Comparison of ENCODE assay signal across 8 cellular contexts in the genomic region with DNA sequence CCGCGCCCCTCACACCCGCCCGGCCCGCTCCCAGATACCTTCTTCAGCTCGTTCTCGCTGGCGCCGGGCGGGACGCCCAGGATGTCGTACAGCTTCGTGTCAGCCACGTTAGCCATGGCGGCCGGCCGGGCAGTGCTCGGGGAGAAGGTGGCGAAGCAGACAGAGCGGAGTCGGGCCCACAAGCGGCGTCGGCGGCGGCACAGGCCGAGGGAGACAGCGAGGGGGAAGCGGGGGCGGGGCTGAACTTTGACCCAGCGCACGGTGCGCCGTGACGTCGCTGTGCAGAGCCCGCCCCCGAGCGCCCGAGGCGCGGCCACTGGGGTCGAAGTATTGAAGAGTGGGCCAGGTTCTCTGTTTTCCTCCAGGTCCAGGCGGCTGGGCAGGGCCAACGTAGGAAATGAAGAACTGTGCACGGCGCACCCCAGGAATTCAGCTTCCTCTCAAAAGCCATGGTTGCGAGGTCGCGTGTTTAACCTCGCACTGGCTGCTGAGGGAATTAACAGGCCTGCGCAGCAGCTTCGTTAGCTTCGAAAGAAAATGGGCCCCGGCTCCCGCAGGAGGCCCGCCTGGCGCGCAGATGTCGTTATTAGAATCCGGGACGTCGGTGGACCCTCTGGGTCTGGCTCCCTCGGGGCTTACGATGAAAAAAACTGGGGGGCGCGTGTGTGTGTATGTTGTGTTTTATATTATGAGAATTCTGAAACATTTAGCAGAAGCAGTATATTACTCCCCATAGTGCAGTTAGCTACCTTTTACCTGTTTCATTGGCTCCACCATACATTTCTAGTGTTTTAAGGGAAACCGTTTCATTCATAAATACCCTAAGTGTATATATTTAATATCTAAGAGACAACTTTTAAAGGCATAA. TPM values are rescaled to one million over a fixed set of nuclear protein-coding genes. Genes with fewer than 3 reads are reported as not detected.
DNase-seq lines count a peak whose midpoint lies in the region; ATAC-seq and TF ChIP-seq lines count a peak whose summit lies in the region.

DNAJA2 (minus strand) TSS at position 218 of the 868 bp plus-strand sequence; CDS start at position 116, 102 bp downstream.

- peak within 1 kb of the TSS; percentile 93 for H3K27ac ChIP-seq in CD4-positive, alpha-beta T cell (ENCODE audit: low read depth, low read length)
- H3K27ac ChIP-seq in ectodermal cell (ENCODE audit: insufficient read depth, low read depth, low read length, poor library complexity, severe bottlenecking) (peak within 1 kb of the TSS; percentile 98), lower lobe of right lung (peak within 1 kb of the TSS; percentile 92)

- H3K9me3 Mint-ChIP-seq in CD4-positive, alpha-beta T cell = no peaks in the 10 kb centered on the region
- H3K9me3 Mint-ChIP-seq in activated CD8-positive, alpha-beta T cell treated with anti-CD3 and anti-CD28 coated beads for 36 hours = no peaks in the 10 kb centered on the region

- no peak for TF ChIP-seq CTCF in CD4-positive, alpha-beta T cell (IDR thresholded peaks at IDR 0.05)
- peak; percentile 12 for TF ChIP-seq CTCF in activated CD8-positive, alpha-beta T cell treated with anti-CD3 and anti-CD28 coated beads for 36 hours (IDR thresholded peaks at IDR 0.05)
- TF ChIP-seq CTCF in lower lobe of right lung (IDR thresholded peaks at IDR 0.05) = no peak

- peak; percentile 90 for ATAC-seq in CD4-positive, alpha-beta T cell (ENCODE audit: poor library complexity)
- peak; percentile 91 for ATAC-seq in GM19397 (IDR thresholded peaks at IDR 0.05; ENCODE audit: unreplicated experiment)
- peak; percentile 80 for ATAC-seq in HG03571 (IDR thresholded peaks at IDR 0.05; ENCODE audit: unreplicated experiment)
- ATAC-seq in activated CD8-positive, alpha-beta T cell treated with anti-CD3 and anti-CD28 coated beads for 36 hours = peak; percentile 90
- peak; percentile 99 to 100 for ATAC-seq in lower lobe of right lung

- H3K27me3 ChIP-seq in CD4-positive, alpha-beta T cell (ENCODE audit: control insufficient read depth, insufficient read depth, low read length) = no peaks in the 10 kb centered on the region
- H3K27me3 ChIP-seq in ectodermal cell (ENCODE audit: control insufficient read depth, insufficient read depth, low read length, poor library complexity, severe bottlenecking) (no peaks in the 10 kb centered on the region), lower lobe of right lung (ENCODE audit: low read depth) (no peaks in the 10 kb centered on the region)

- H3K27me3 Mint-ChIP-seq in CD4-positive, alpha-beta T cell = no peaks in the 10 kb centered on the region
- no peaks in the 10 kb centered on the region for H3K27me3 Mint-ChIP-seq in activated CD8-positive, alpha-beta T cell treated with anti-CD3 and anti-CD28 coated beads for 36 hours

- 3% methylated on average over 67 of the region's 68 CpGs for WGBS in ectodermal cell, 2 experiments

- intact Hi-C loops in CD4-positive, alpha-beta T cell (cut with DNase I, micrococcal nuclease) = loop anchor here (2.0 to 10.0 kb wide), 8 partner anchors 44 to 1414 kb away; partner anchors contain the start of genes NETO2 (in 2 of the 2), ORC6 (in 2 of the 2), VPS35 (in 2 of the 2) and C16orf87 (in 1 of the 2)
- intact Hi-C loops in activated CD8-positive, alpha-beta T cell treated with anti-CD3 and anti-CD28 coated beads for 36 hours (cut with micrococcal nuclease) = no loop called here
- intact Hi-C loops in lower lobe of right lung (cut with DNase I) = no loop called here

- POLR2A ChIA-PET in CD4-positive, alpha-beta T cell (lab: Charles Lee) = interaction anchor here (0.8 to 3.1 kb wide), 24 partner anchors 10 to 1650 kb away, joined by 3 to 28 read pairs (median 6); partner anchors contain the start of genes C16orf87, GPT2, ITFG1 and LONP2
- POLR2A ChIA-PET in activated CD8-positive, alpha-beta T cell treated with anti-CD3 and anti-CD28 coated beads for 36 hours (lab: Charles Lee) = interaction anchor here (0.7 to 3.5 kb wide), 16 partner anchors 10 to 1393 kb away, joined by 3 to 39 read pairs (median 4); partner anchors contain the start of gene GPT2

- H3K4me3 Mint-ChIP-seq in CD4-positive, alpha-beta T cell = peak within 1 kb of the TSS; percentile 93
- peak within 1 kb of the TSS; percentile 92 for H3K4me3 Mint-ChIP-seq in activated CD8-positive, alpha-beta T cell treated with anti-CD3 and anti-CD28 coated beads for 36 hours

- H3K36me3 ChIP-seq in ectodermal cell (ENCODE audit: control insufficient read depth, insufficient read depth, low read length) (peaks cover 12% of the 10 kb centered on the region), lower lobe of right lung (peaks cover 30% of the 10 kb centered on the region)

- peak; percentile 86 to 96 (median 90) for DNase-seq in CD4-positive, alpha-beta T cell
- DNase-seq in NCI-H82 treated with DMSO at 0.1 percent for 48 hours (lab: John Stamatoyannopoulos, UW; ENCODE audit: unreplicated experiment) = peak; percentile 65
- peak; percentile 95 for DNase-seq in activated CD8-positive, alpha-beta T cell treated with anti-CD3 and anti-CD28 coated beads for 36 hours
- DNase-seq in lower lobe of right lung = peak; percentile 95
- DNase-seq in stimulated activated CD4-positive, alpha-beta T cell treated with anti-CD3 and anti-CD28 coated beads, TNF-alpha, amount 100 ng/mL, for 1 hour (ENCODE audit: low read depth in 3 of 3, low spot score in 1 of 3) = peak; percentile 64 to 94 (median 79)

- peaks cover 58% of the 10 kb centered on the region for H3K4me1 Mint-ChIP-seq in CD4-positive, alpha-beta T cell (ENCODE audit: low read depth)
- peaks cover 50% of the 10 kb centered on the region for H3K4me1 Mint-ChIP-seq in activated CD8-positive, alpha-beta T cell treated with anti-CD3 and anti-CD28 coated beads for 36 hours (ENCODE audit: low read depth)

- peaks cover 50% of the 10 kb centered on the region for H3K36me3 Mint-ChIP-seq in CD4-positive, alpha-beta T cell (ENCODE audit: low read depth)
- peaks cover 35% of the 10 kb centered on the region for H3K36me3 Mint-ChIP-seq in activated CD8-positive, alpha-beta T cell treated with anti-CD3 and anti-CD28 coated beads for 36 hours (ENCODE audit: low read depth)

- H3K4me1 ChIP-seq in ectodermal cell (ENCODE audit: control insufficient read depth, insufficient read depth, low read length) = no peaks in the 10 kb centered on the region
- H3K4me1 ChIP-seq in lower lobe of right lung = peaks cover 35% of the 10 kb centered on the region

- no peaks in the 10 kb centered on the region for H3K9me3 ChIP-seq in CD4-positive, alpha-beta T cell (ENCODE audit: control insufficient read depth, low read length)
- H3K9me3 ChIP-seq in ectodermal cell (ENCODE audit: control insufficient read depth, low read length) (no peaks in the 10 kb centered on the region), lower lobe of right lung (no peaks in the 10 kb centered on the region)

- CTCF ChIA-PET in CD4-positive, alpha-beta T cell (lab: Charles Lee) = interaction anchor here (1.3 to 3.8 kb wide), 2 partner anchors 26 to 64 kb away, joined by 5 to 24 read pairs; no protein-coding TSS in a partner anchor
- CTCF ChIA-PET in activated CD8-positive, alpha-beta T cell treated with anti-CD3 and anti-CD28 coated beads for 36 hours (lab: Charles Lee) = interaction anchor here (0.6 to 2.3 kb wide), 7 partner anchors 9 to 1343 kb away, joined by 3 to 11 read pairs (median 3); partner anchors contain the start of gene NETO2

- H3K4me3 ChIP-seq in ectodermal cell (ENCODE audit: insufficient read depth, low read depth, low read length) = peak within 1 kb of the TSS; percentile 96
- peak within 1 kb of the TSS; percentile 90 for H3K4me3 ChIP-seq in lower lobe of right lung

- peak within 1 kb of the TSS; percentile 91 for H3K27ac Mint-ChIP-seq in CD4-positive, alpha-beta T cell
- H3K27ac Mint-ChIP-seq in activated CD8-positive, alpha-beta T cell treated with anti-CD3 and anti-CD28 coated beads for 36 hours = peak within 1 kb of the TSS; percentile 99

RNA-seq across cellular contexts. Expression of gene DNAJA2, which starts in this region (rescaled TPM):
- total RNA-seq in CD4-positive, alpha-beta T cell = 10 to 100 TPM; 80.8 to 81.4 TPM
- total RNA-seq in activated CD8-positive, alpha-beta T cell treated with anti-CD3 and anti-CD28 coated beads for 36 hours = 10 to 100 TPM; 68.4 to 70.2 TPM
- polyA plus RNA-seq in ectodermal cell (2013, experiment 1 of 4) = 79.3 TPM
- 69.3 TPM for polyA plus RNA-seq in ectodermal cell (2013, experiment 2 of 4)
- 53.2 TPM for polyA plus RNA-seq in ectodermal cell (2013, experiment 3 of 4)
- polyA plus RNA-seq in ectodermal cell (2013, experiment 4 of 4) = 52.1 TPM
- 53.1 TPM for total RNA-seq in lower lobe of right lung

Comparison
In these comparisons a context has a peak if more than half of its experiments do, and no peak if none do; other contexts are left out.
1. Peak in every context shown above with its lines: DNase-seq, ATAC-seq, H3K4me3 ChIP-seq and H3K27ac ChIP-seq.
2. intact Hi-C loops: an anchor here in CD4-positive, alpha-beta T cell (2.0 to 10.0 kb wide); none called in activated CD8-positive, alpha-beta T cell treated with anti-CD3 and anti-CD28 coated beads for 36 hours and lower lobe of right lung.